ENCODE assay signal across 8 cellular contexts in genomic region chr16:88091221-88092039, GRCh38.
DNase-seq lines count a peak whose midpoint lies in the region; ATAC-seq, FAIRE-seq and TF ChIP-seq lines count a peak whose summit lies in the region.
"Not testable (repeated sequence)": the region's sequence is repeated elsewhere in the genome, so short reads cannot be mapped to it uniquely, and the experiment has no call there.

No MANE protein-coding gene starts in this region.

- intact Hi-C loops in endothelial cell of umbilical vein (cut with micrococcal nuclease); ovary (cut with DNase I): not testable (repeated sequence)

- TF ChIP-seq POLR2A in endothelial cell of umbilical vein (IDR thresholded peaks at IDR 0.05; ENCODE audit: low read depth, low read length); ovary (IDR thresholded peaks at IDR 0.05): not testable (repeated sequence)

- H3K4me1 ChIP-seq in astrocyte (ENCODE audit: insufficient read depth, low read length); endothelial cell of umbilical vein (ENCODE audit: control insufficient read depth, extremely low read depth, insufficient read depth, low read length); hepatocyte (ENCODE audit: insufficient read depth); ovary (ENCODE audit: insufficient read depth): not testable (repeated sequence)

- not testable (repeated sequence) for H3K9me2 ChIP-seq in hepatocyte (replicated peaks; ENCODE audit: insufficient read depth)

- H3K36me3 ChIP-seq in astrocyte (ENCODE audit: insufficient read depth, low read length); endothelial cell of umbilical vein (ENCODE audit: control insufficient read depth in 2 of 2, extremely low read depth in 1 of 2, insufficient read depth in 2 of 2, low read length in 2 of 2); hepatocyte (replicated peaks; ENCODE audit: insufficient read depth, low read depth); ovary: not testable (repeated sequence)

- POLR2A ChIA-PET in endothelial cell of umbilical vein (lab: Charles Lee): not testable (repeated sequence)

- not testable (repeated sequence) for H3K79me2 ChIP-seq in astrocyte (ENCODE audit: insufficient read depth, low read length); endothelial cell of umbilical vein (ENCODE audit: control insufficient read depth, insufficient read depth, low read length); hepatocyte

- H4K20me1 ChIP-seq in astrocyte (ENCODE audit: insufficient read depth, low read length); endothelial cell of umbilical vein (replicated peaks; ENCODE audit: control insufficient read depth, extremely low read depth, insufficient read depth, low read length); hepatocyte (ENCODE audit: insufficient read depth, poor library complexity, severe bottlenecking): not testable (repeated sequence)

- not testable (repeated sequence) for H3K9me3 Mint-ChIP-seq in astrocyte (ENCODE audit: unreplicated experiment); mesothelial cell of epicardium
- peaks cover 6 to 12% of the 10 kb centered on the region in 2 donors for H3K9me3 Mint-ChIP-seq in stimulated activated naive CD8-positive, alpha-beta T cell treated with anti-CD3 and anti-CD28 coated beads, Interleukin-15, amount 100 ng/mL, for 72 hours

- not testable (repeated sequence) for H3K9me3 ChIP-seq in astrocyte (ENCODE audit: insufficient read depth, low read depth, low read length); endothelial cell of umbilical vein (replicated peaks; ENCODE audit: control insufficient read depth, insufficient read depth, low read length); hepatocyte (ENCODE audit: low read depth); ovary

- dilution Hi-C loops in endothelial cell of umbilical vein (cut with MboI; ENCODE audit: extremely low pct_ligation_motif_present, low sequenced_read_pairs): not testable (repeated sequence)

- not testable (repeated sequence) for FAIRE-seq in astrocyte (lab: Jason Lieb, UNC)
- peak; percentile 85 for FAIRE-seq in endothelial cell of umbilical vein (lab: Jason Lieb, UNC)

- H3K27ac Mint-ChIP-seq in astrocyte (ENCODE audit: unreplicated experiment); stimulated activated naive CD8-positive, alpha-beta T cell treated with anti-CD3 and anti-CD28 coated beads, Interleukin-15, amount 100 ng/mL, for 72 hours: not testable (repeated sequence)
- H3K27ac Mint-ChIP-seq in mesothelial cell of epicardium: peak overlapping the region; percentile 72

- not testable (repeated sequence) for H3K27me3 ChIP-seq in astrocyte (ENCODE audit: insufficient read depth, low read length); endothelial cell of umbilical vein (ENCODE audit: control insufficient read depth in 2 of 2, insufficient read depth in 2 of 2, low read length in 2 of 2); hepatocyte; ovary

- not testable (repeated sequence) for H3K4me1 Mint-ChIP-seq in astrocyte (ENCODE audit: low read depth, unreplicated experiment); stimulated activated naive CD8-positive, alpha-beta T cell treated with anti-CD3 and anti-CD28 coated beads, Interleukin-15, amount 100 ng/mL, for 72 hours
- peaks cover 16% of the 10 kb centered on the region for H3K4me1 Mint-ChIP-seq in mesothelial cell of epicardium

- not testable (repeated sequence) for H3K9ac ChIP-seq in astrocyte (ENCODE audit: low read length); endothelial cell of umbilical vein (replicated peaks; ENCODE audit: extremely low read depth, insufficient read depth, low read length)

- peaks cover 11% of the 10 kb centered on the region for H3K27me3 Mint-ChIP-seq in astrocyte (ENCODE audit: low read depth, unreplicated experiment)
- not testable (repeated sequence) for H3K27me3 Mint-ChIP-seq in mesothelial cell of epicardium (ENCODE audit: low read depth); stimulated activated naive CD8-positive, alpha-beta T cell treated with anti-CD3 and anti-CD28 coated beads, Interleukin-15, amount 100 ng/mL, for 72 hours

- not testable (repeated sequence) for TF ChIP-seq CTCF in astrocyte (IDR thresholded peaks at IDR 0.05; ENCODE audit: insufficient read depth, low read depth, low read length); endothelial cell of umbilical vein (IDR thresholded peaks at IDR 0.05; ENCODE audit: extremely low read depth in 1 of 2, insufficient read depth in 1 of 2, low read depth in 1 of 2, low read length in 2 of 2); hepatocyte (IDR thresholded peaks at IDR 0.05; ENCODE audit: poor library complexity); mesothelial cell of epicardium (IDR thresholded peaks at IDR 0.05; ENCODE audit: unreplicated experiment); ovary (IDR thresholded peaks at IDR 0.05)

- peak; percentile 29 for ATAC-seq in stimulated activated naive CD8-positive, alpha-beta T cell treated with anti-CD3 and anti-CD28 coated beads, Interleukin-15, amount 100 ng/mL, for 72 hours

- not testable (repeated sequence) for TF ChIP-seq EP300 in ovary (IDR thresholded peaks at IDR 0.05)

- 77% methylated on average over 33 of the region's 40 CpGs for WGBS in hepatocyte (ENCODE audit: low lambda C conversion rate, missing lambda C conversion rate)
- WGBS in ovary, 3 donors: 40 to 53% (median 48%) methylated on average over 25 to 40 of the region's 40 CpGs

- CTCF ChIA-PET in endothelial cell of umbilical vein (lab: Charles Lee): not testable (repeated sequence)

- not testable (repeated sequence) for H3K4me3 Mint-ChIP-seq in astrocyte (ENCODE audit: unreplicated experiment); mesothelial cell of epicardium; stimulated activated naive CD8-positive, alpha-beta T cell treated with anti-CD3 and anti-CD28 coated beads, Interleukin-15, amount 100 ng/mL, for 72 hours

- peak overlapping the region; percentile 34 for H2AFZ ChIP-seq in astrocyte (ENCODE audit: low read depth, low read length)
- H2AFZ ChIP-seq in endothelial cell of umbilical vein (ENCODE audit: low read depth, low read length): peak overlapping the region; percentile 54
- not testable (repeated sequence) for H2AFZ ChIP-seq in hepatocyte

- H3K36me3 Mint-ChIP-seq in astrocyte (ENCODE audit: low read depth, unreplicated experiment); mesothelial cell of epicardium: not testable (repeated sequence)

- H3K4me2 ChIP-seq in astrocyte (ENCODE audit: low read length); endothelial cell of umbilical vein (ENCODE audit: insufficient read depth, low read length): not testable (repeated sequence)
- peak overlapping the region; percentile 5 for H3K4me2 ChIP-seq in hepatocyte

- not testable (repeated sequence) for BruUV-seq in endothelial cell of umbilical vein (replicated peaks; lab: Mats Ljungman, UMichigan)

- not testable (repeated sequence) for H3K27ac ChIP-seq in astrocyte (ENCODE audit: low read depth, low read length); endothelial cell of umbilical vein (ENCODE audit: insufficient read depth, low read depth, low read length); hepatocyte
- H3K27ac ChIP-seq in ovary: peak overlapping the region in 1 of 2 donors; percentile 19

- not testable (repeated sequence) for H3K4me3 ChIP-seq in astrocyte (ENCODE audit: insufficient read depth, low read depth, low read length); endothelial cell of umbilical vein (replicated peaks in 1 of 3; ENCODE audit: insufficient read depth in 1 of 3, low read depth in 1 of 3, low read length in 3 of 3); hepatocyte; ovary

- DNase-seq in CD1c-positive myeloid dendritic cell (ENCODE audit: extremely low spot score): peak; percentile 12
- DNase-seq in RPMI7951 (ENCODE audit: low read depth): peak; percentile 85
- DNase-seq in astrocyte (ENCODE audit: low read depth): peak; percentile 47
- not testable (repeated sequence) for DNase-seq in endothelial cell of umbilical vein (ENCODE audit: low read depth, low spot score); stimulated activated naive CD8-positive, alpha-beta T cell treated with anti-CD3 and anti-CD28 coated beads, Interleukin-15, amount 100 ng/mL, for 72 hours
- peak; percentile 33 for DNase-seq in hepatocyte (ENCODE audit: low spot score)
- DNase-seq in mesothelial cell of epicardium (ENCODE audit: low spot score in 2 of 2, unreplicated experiment in 2 of 2): peak in 1 of 2 experiments; percentile 66
- peak in 4 of 5 donors; percentile 42 to 64 (median 58) for DNase-seq in ovary

- H3K9me1 ChIP-seq in endothelial cell of umbilical vein (replicated peaks; ENCODE audit: control insufficient read depth, extremely low read depth, insufficient read depth, low read length): not testable (repeated sequence)
